25 cellular contexts compared by ENCODE assay signal in genomic region chr12:53811606-53812005, GRCh38. TPM values are rescaled to one million over a fixed set of nuclear protein-coding genes. Genes with fewer than 3 reads are reported as not detected.
"Had no signal": no experiment of that assay in that cellular context is flagged by ENCODE, and none has a peak within 500 bp of the region (broad histone marks: within the 10 kb centered on the region; RNA-seq: fewer than 3 reads in every experiment).

No MANE protein-coding gene starts in this region.

- H3K4me3 ChIP-seq: gastrocnemius medialis, lung, prostate gland, right atrium auricular region, smooth muscle cell, thoracic aorta, tibial nerve, upper lobe of left lung had no signal

- DNase-seq: effector CD8-positive, alpha-beta T cell; endodermal cell; gastrocnemius medialis; head of caudate nucleus; naive B cell; stimulated activated CD4-positive, alpha-beta T cell treated with anti-CD3 and anti-CD28 coated beads, Interleukin-4, amount 100 ng/mL, for 4 hours; stimulated activated naive CD8-positive, alpha-beta T cell treated with anti-CD3 and anti-CD28 coated beads, Interleukin-15, Interleukin-2, amounts not matched to agents 100 U/mL and 50 U/mL, for 24 hours; upper lobe of left lung had no signal

RNA-seq across cellular contexts. Expression of gene CISTR, which starts 59.8 kb away (rescaled TPM):
- total RNA-seq: cerebellum; endodermal cell; esophagus mucosa; fibroblast of villous mesenchyme; gastrocnemius medialis; glomerular endothelial cell; left lobe of liver; liver; lung; mononuclear cell; natural killer cell treated with Interleukin-12 subunit alpha and Interleukin-12 subunit beta and Interleukin-15 and Interleukin-18, amount 100 ng/mL, for 72 hours; omental fat pad; prostate gland; sciatic nerve; smooth muscle cell; thoracic aorta; tibial nerve; upper lobe of left lung had no signal
- polyA plus RNA-seq: keratinocyte, liver, lung, smooth muscle cell had no signal
